ENCODE assay signal across 29 cellular contexts in genomic region chr2:95039978-95040377, GRCh38. TPM values are rescaled to one million over a fixed set of nuclear protein-coding genes. Genes with fewer than 3 reads are reported as not detected.
DNase-seq lines count a peak whose midpoint lies in the region; ATAC-seq and TF ChIP-seq lines count a peak whose summit lies in the region.
"Had no signal": no experiment of that assay in that cellular context is flagged by ENCODE, and none has a peak within 500 bp of the region (broad histone marks: within the 10 kb centered on the region; RNA-seq: fewer than 3 reads in every experiment).

No MANE protein-coding gene starts in this region.

- H3K27ac Mint-ChIP-seq in CD4-positive, CD25-positive, alpha-beta regulatory T cell: peak overlapping the region; percentile 18 to 97 (median 26)
- H3K27ac Mint-ChIP-seq in CD4-positive, alpha-beta T cell: peak overlapping the region; percentile 71
- H3K27ac Mint-ChIP-seq in activated T-helper 1 cell treated with anti-CD3 and anti-CD28 coated beads, Interleukin-12 subunit alpha, Interleukin-12 subunit beta, Interleukin-2, Interleukin-4 antibody, amounts not matched to agents 30 ng/mL and 10 ng/mL and 1 ng/mL, durations not matched to agents 14 hours and 24 hours and 36 hours: peak overlapping the region; percentile 89
- H3K27ac Mint-ChIP-seq in naive thymus-derived CD4-positive, alpha-beta T cell: peak overlapping the region; percentile 49 to 98 (median 84)
- H3K27ac Mint-ChIP-seq: endodermal cell, GM23338 had no signal

- intact Hi-C loops in CD4-positive, alpha-beta T cell (cut with DNase I, micrococcal nuclease): loop anchor here in 1 of 2 experiments (5.0 kb wide), 1 partner anchor 37 kb away; no protein-coding TSS in a partner anchor
- intact Hi-C loops in activated T-helper 1 cell treated with anti-CD3 and anti-CD28 coated beads, Interleukin-12 subunit alpha, Interleukin-12 subunit beta, Interleukin-2, Interleukin-4 antibody, amounts not matched to agents 30 ng/mL and 10 ng/mL and 1 ng/mL, durations not matched to agents 14 hours and 24 hours and 36 hours (cut with micrococcal nuclease): loop anchor here (1.0 kb wide), 1 partner anchor 34 kb away; no protein-coding TSS in a partner anchor
- intact Hi-C loops in naive thymus-derived CD4-positive, alpha-beta T cell (cut with micrococcal nuclease): loop anchor here (1.0 to 5.0 kb wide), 3 partner anchors 13 to 37 kb away; no protein-coding TSS in a partner anchor
- intact Hi-C loops in thyroid gland (cut with DNase I): no loop called here

- H3K27me3 Mint-ChIP-seq in CD4-positive, CD25-positive, alpha-beta regulatory T cell: no peaks in the 10 kb centered on the region
- no peaks in the 10 kb centered on the region for H3K27me3 Mint-ChIP-seq in CD4-positive, alpha-beta T cell
- H3K27me3 Mint-ChIP-seq in activated T-helper 1 cell treated with anti-CD3 and anti-CD28 coated beads, Interleukin-12 subunit alpha, Interleukin-12 subunit beta, Interleukin-2, Interleukin-4 antibody, amounts not matched to agents 30 ng/mL and 10 ng/mL and 1 ng/mL, durations not matched to agents 14 hours and 24 hours and 36 hours (ENCODE audit: insufficient read depth): no peaks in the 10 kb centered on the region
- H3K27me3 Mint-ChIP-seq in naive thymus-derived CD4-positive, alpha-beta T cell: no peaks in the 10 kb centered on the region

- 88 to 94% methylated on average over 6 of the region's 6 CpGs for WGBS in thyroid gland, 2 donors

- H3K27me3 ChIP-seq in CD4-positive, CD25-positive, alpha-beta regulatory T cell (ENCODE audit: control insufficient read depth, insufficient read depth, low read length): no peaks in the 10 kb centered on the region
- H3K27me3 ChIP-seq in CD4-positive, alpha-beta T cell (ENCODE audit: control insufficient read depth, insufficient read depth, low read length): no peaks in the 10 kb centered on the region
- H3K27me3 ChIP-seq in naive thymus-derived CD4-positive, alpha-beta T cell (ENCODE audit: control insufficient read depth in 2 of 2, insufficient read depth in 2 of 2, low read length in 2 of 2): no peaks in the 10 kb centered on the region
- H3K27me3 ChIP-seq in thyroid gland: no peaks in the 10 kb centered on the region
- H3K27me3 ChIP-seq: pancreas, upper lobe of right lung had no signal

- ATAC-seq in CD4-positive, CD25-positive, alpha-beta regulatory T cell (ENCODE audit: low read depth in 2 of 2): peak in 1 of 2 donors; percentile 15
- no peak for ATAC-seq in CD4-positive, alpha-beta T cell (ENCODE audit: poor library complexity)
- peak; percentile 30 for ATAC-seq in naive thymus-derived CD4-positive, alpha-beta T cell
- ATAC-seq: esophagus mucosa, GM12878, GM23338, heart left ventricle, lower lobe of right lung, pancreas, upper lobe of right lung had no signal

- H3K4me3 Mint-ChIP-seq in CD4-positive, CD25-positive, alpha-beta regulatory T cell: peak overlapping the region in 2 of 4 donors; percentile 22 to 42
- no peak overlapping the region for H3K4me3 Mint-ChIP-seq in CD4-positive, alpha-beta T cell
- no peak overlapping the region for H3K4me3 Mint-ChIP-seq in activated T-helper 1 cell treated with anti-CD3 and anti-CD28 coated beads, Interleukin-12 subunit alpha, Interleukin-12 subunit beta, Interleukin-2, Interleukin-4 antibody, amounts not matched to agents 30 ng/mL and 10 ng/mL and 1 ng/mL, durations not matched to agents 14 hours and 24 hours and 36 hours
- peak overlapping the region in 7 of 10 donors; percentile 1 to 32 (median 6) for H3K4me3 Mint-ChIP-seq in naive thymus-derived CD4-positive, alpha-beta T cell
- H3K4me3 Mint-ChIP-seq: endodermal cell, GM23338, nephron had no signal

- no peaks in the 10 kb centered on the region for H3K9me3 ChIP-seq in CD4-positive, CD25-positive, alpha-beta regulatory T cell (ENCODE audit: control insufficient read depth in 2 of 2, low read length in 2 of 2)
- H3K9me3 ChIP-seq in CD4-positive, alpha-beta T cell (ENCODE audit: control insufficient read depth, low read length): no peaks in the 10 kb centered on the region
- no peaks in the 10 kb centered on the region for H3K9me3 ChIP-seq in naive thymus-derived CD4-positive, alpha-beta T cell (ENCODE audit: control insufficient read depth in 2 of 3, low read length in 3 of 3)
- no peaks in the 10 kb centered on the region for H3K9me3 ChIP-seq in thyroid gland
- H3K9me3 ChIP-seq: heart left ventricle, lower lobe of right lung, pancreas, upper lobe of right lung had no signal

- DNase-seq in CD4-positive, CD25-positive, alpha-beta regulatory T cell: no peak
- no peak for DNase-seq in CD4-positive, alpha-beta T cell
- DNase-seq in activated T-helper 1 cell treated with anti-CD3 and anti-CD28 coated beads, Interleukin-12 subunit alpha, Interleukin-12 subunit beta, Interleukin-2, Interleukin-4 antibody, amounts not matched to agents 30 ng/mL and 10 ng/mL and 1 ng/mL, durations not matched to agents 14 hours and 24 hours and 36 hours (ENCODE audit: low spot score): no peak
- DNase-seq in naive thymus-derived CD4-positive, alpha-beta T cell: no peak
- DNase-seq in thyroid gland: no peak
- no peak for DNase-seq in NCI-H446 treated with DMSO at 0.1 percent for 48 hours (lab: John Stamatoyannopoulos, UW)
- no peak for DNase-seq in NCI-H748 (lab: John Stamatoyannopoulos, UW; ENCODE audit: unreplicated experiment)
- DNase-seq: activated gamma-delta T cell treated with Interleukin-2 at 50 U/mL for 16 hours, aorta, EL, endodermal cell, foreskin fibroblast, kidney, lower lobe of right lung, NCI-H146, NCI-H2107, pancreas, upper lobe of right lung had no signal

- POLR2A ChIA-PET in CD4-positive, alpha-beta T cell (lab: Charles Lee): interaction anchor here (0.9 to 1.4 kb wide), 3 partner anchors 23 to 39 kb away, joined by 4 to 5 read pairs (median 4); no protein-coding TSS in a partner anchor
- POLR2A ChIA-PET in naive thymus-derived CD4-positive, alpha-beta T cell (lab: Charles Lee): interaction anchor here (0.7 to 7.0 kb wide), 9 partner anchors 9 to 37 kb away, joined by 3 to 98 read pairs (median 10); partner anchors contain the start of gene MAL

- peaks cover 3% of the 10 kb centered on the region for H3K36me3 ChIP-seq in CD4-positive, CD25-positive, alpha-beta regulatory T cell (ENCODE audit: control insufficient read depth, insufficient read depth, low read length)
- H3K36me3 ChIP-seq in naive thymus-derived CD4-positive, alpha-beta T cell (ENCODE audit: control insufficient read depth in 2 of 3, insufficient read depth in 3 of 3, low read length in 3 of 3): peaks cover 0 to 29% (median 0%) of the 10 kb centered on the region in 3 experiments
- H3K36me3 ChIP-seq in thyroid gland: no peaks in the 10 kb centered on the region
- H3K36me3 ChIP-seq: heart left ventricle, lower lobe of right lung, pancreas, upper lobe of right lung had no signal

- no peak for TF ChIP-seq POLR2A in thyroid gland (IDR thresholded peaks at IDR 0.05)

- no peak overlapping the region for H3K4me3 ChIP-seq in CD4-positive, CD25-positive, alpha-beta regulatory T cell (ENCODE audit: low read depth, low read length)
- H3K4me3 ChIP-seq in naive thymus-derived CD4-positive, alpha-beta T cell (ENCODE audit: low read length): no peak overlapping the region
- no peak overlapping the region for H3K4me3 ChIP-seq in thyroid gland (replicated peaks in 1 of 3)
- H3K4me3 ChIP-seq: coronary artery, GM12878, GM23338, heart left ventricle, lower lobe of right lung, pancreas, smooth muscle cell, upper lobe of right lung had no signal

- TF ChIP-seq CTCF in CD4-positive, alpha-beta T cell (IDR thresholded peaks at IDR 0.05): no peak
- no peak for TF ChIP-seq CTCF in thyroid gland (IDR thresholded peaks at IDR 0.05)

- H3K4me1 ChIP-seq in CD4-positive, CD25-positive, alpha-beta regulatory T cell (ENCODE audit: control insufficient read depth, insufficient read depth, low read length, poor library complexity, severe bottlenecking): peaks cover 35% of the 10 kb centered on the region
- peaks cover 0 to 57% of the 10 kb centered on the region in 2 donors for H3K4me1 ChIP-seq in naive thymus-derived CD4-positive, alpha-beta T cell (ENCODE audit: control insufficient read depth in 2 of 2, insufficient read depth in 2 of 2, low read length in 2 of 2)
- peaks cover 12% of the 10 kb centered on the region in 2 donors for H3K4me1 ChIP-seq in thyroid gland
- H3K4me1 ChIP-seq: pancreas had no signal

- peaks cover 0 to 5% (median 0%) of the 10 kb centered on the region in 7 donors for H3K9me3 Mint-ChIP-seq in CD4-positive, CD25-positive, alpha-beta regulatory T cell
- peaks cover 2% of the 10 kb centered on the region for H3K9me3 Mint-ChIP-seq in CD4-positive, alpha-beta T cell
- peaks cover 28% of the 10 kb centered on the region for H3K9me3 Mint-ChIP-seq in activated T-helper 1 cell treated with anti-CD3 and anti-CD28 coated beads, Interleukin-12 subunit alpha, Interleukin-12 subunit beta, Interleukin-2, Interleukin-4 antibody, amounts not matched to agents 30 ng/mL and 10 ng/mL and 1 ng/mL, durations not matched to agents 14 hours and 24 hours and 36 hours
- H3K9me3 Mint-ChIP-seq in naive thymus-derived CD4-positive, alpha-beta T cell: peaks cover 0 to 17% (median 0%) of the 10 kb centered on the region in 11 donors

- CTCF ChIA-PET in CD4-positive, alpha-beta T cell (lab: Charles Lee): interaction anchor here (1.7 to 2.3 kb wide), 2 partner anchors 17 to 75 kb away, joined by 4 to 9 read pairs; no protein-coding TSS in a partner anchor
- CTCF ChIA-PET in naive thymus-derived CD4-positive, alpha-beta T cell (lab: Charles Lee): interaction anchor here (1.1 kb wide), 1 partner anchor 13 kb away, joined by 3 read pairs; no protein-coding TSS in a partner anchor

- H3K27ac ChIP-seq in CD4-positive, CD25-positive, alpha-beta regulatory T cell (ENCODE audit: insufficient read depth, low read length, poor library complexity, severe bottlenecking): no peak overlapping the region
- no peak overlapping the region for H3K27ac ChIP-seq in CD4-positive, alpha-beta T cell (ENCODE audit: low read depth, low read length)
- peak overlapping the region; percentile 62 for H3K27ac ChIP-seq in naive thymus-derived CD4-positive, alpha-beta T cell (ENCODE audit: low read depth, low read length)
- no peak overlapping the region for H3K27ac ChIP-seq in thyroid gland
- H3K27ac ChIP-seq: C4-2B, coronary artery, heart left ventricle, lower lobe of right lung, pancreas, upper lobe of right lung had no signal

- peaks cover 33% of the 10 kb centered on the region for H3K36me3 Mint-ChIP-seq in CD4-positive, CD25-positive, alpha-beta regulatory T cell
- peaks cover 35% of the 10 kb centered on the region for H3K36me3 Mint-ChIP-seq in CD4-positive, alpha-beta T cell (ENCODE audit: low read depth)
- H3K36me3 Mint-ChIP-seq in activated T-helper 1 cell treated with anti-CD3 and anti-CD28 coated beads, Interleukin-12 subunit alpha, Interleukin-12 subunit beta, Interleukin-2, Interleukin-4 antibody, amounts not matched to agents 30 ng/mL and 10 ng/mL and 1 ng/mL, durations not matched to agents 14 hours and 24 hours and 36 hours (ENCODE audit: low read depth): peaks cover 63% of the 10 kb centered on the region
- H3K36me3 Mint-ChIP-seq in naive thymus-derived CD4-positive, alpha-beta T cell: peaks cover 4 to 53% (median 41%) of the 10 kb centered on the region in 5 donors

- peaks cover 10 to 99% (median 40%) of the 10 kb centered on the region in 4 donors for H3K4me1 Mint-ChIP-seq in CD4-positive, CD25-positive, alpha-beta regulatory T cell
- H3K4me1 Mint-ChIP-seq in CD4-positive, alpha-beta T cell (ENCODE audit: low read depth): peaks cover 97% of the 10 kb centered on the region
- H3K4me1 Mint-ChIP-seq in activated T-helper 1 cell treated with anti-CD3 and anti-CD28 coated beads, Interleukin-12 subunit alpha, Interleukin-12 subunit beta, Interleukin-2, Interleukin-4 antibody, amounts not matched to agents 30 ng/mL and 10 ng/mL and 1 ng/mL, durations not matched to agents 14 hours and 24 hours and 36 hours (ENCODE audit: low read depth): peaks cover 80% of the 10 kb centered on the region
- peaks cover 44 to 100% (median 96%) of the 10 kb centered on the region in 7 donors for H3K4me1 Mint-ChIP-seq in naive thymus-derived CD4-positive, alpha-beta T cell
- H3K4me1 Mint-ChIP-seq: endodermal cell had no signal

RNA-seq across cellular contexts. Expression of gene MAL, which starts 14.5 kb away (rescaled TPM):
- total RNA-seq in CD4-positive, CD25-positive, alpha-beta regulatory T cell: 130 TPM
- 100 to 1,000 TPM; 173 to 263 (median 213) TPM for polyA plus RNA-seq in CD4-positive, CD25-positive, alpha-beta regulatory T cell
- total RNA-seq in CD4-positive, alpha-beta T cell: 100 to 1,000 TPM; 101 to 102 TPM
- 264 and 272 TPM in 2 replicates for total RNA-seq in activated T-helper 1 cell treated with anti-CD3 and anti-CD28 coated beads, Interleukin-12 subunit alpha, Interleukin-12 subunit beta, Interleukin-2, Interleukin-4 antibody, amounts not matched to agents 30 ng/mL and 10 ng/mL and 1 ng/mL, durations not matched to agents 14 hours and 24 hours and 36 hours
- 100 to 1,000 TPM; 124 to 575 (median 159) TPM for total RNA-seq in naive thymus-derived CD4-positive, alpha-beta T cell
- polyA plus RNA-seq in naive thymus-derived CD4-positive, alpha-beta T cell: 100 to 1,000 TPM; 355 to 408 TPM
- total RNA-seq in thyroid gland: 10 to 100 TPM in 3 of 4 donors, 1 to 10 TPM in 1; 5.6 to 19.3 (median 13.3) TPM
- total RNA-seq: endodermal cell, LHCN-M2, RPMI7951, SK-MEL-5, smooth muscle cell had no signal
- polyA plus RNA-seq: smooth muscle cell had no signal

Comparison
In these comparisons a context has a peak if more than half of its experiments do, and no peak if none do; other contexts are left out.
1. H3K27ac Mint-ChIP-seq: peak in every context shown above with its lines; median percentile 89 in activated T-helper 1 cell treated with anti-CD3 and anti-CD28 coated beads, Interleukin-12 subunit alpha, Interleukin-12 subunit beta, Interleukin-2, Interleukin-4 antibody, amounts not matched to agents 30 ng/mL and 10 ng/mL and 1 ng/mL, durations not matched to agents 14 hours and 24 hours and 36 hours; 84 in naive thymus-derived CD4-positive, alpha-beta T cell; 71 in CD4-positive, alpha-beta T cell; 26 in CD4-positive, CD25-positive, alpha-beta regulatory T cell.
2. H3K4me3 Mint-ChIP-seq: peak in naive thymus-derived CD4-positive, alpha-beta T cell (7 of 10); none in CD4-positive, alpha-beta T cell (single experiment) and activated T-helper 1 cell treated with anti-CD3 and anti-CD28 coated beads, Interleukin-12 subunit alpha, Interleukin-12 subunit beta, Interleukin-2, Interleukin-4 antibody, amounts not matched to agents 30 ng/mL and 10 ng/mL and 1 ng/mL, durations not matched to agents 14 hours and 24 hours and 36 hours (single experiment).